9 cellular contexts compared by ENCODE assay signal in the genomic region with DNA sequence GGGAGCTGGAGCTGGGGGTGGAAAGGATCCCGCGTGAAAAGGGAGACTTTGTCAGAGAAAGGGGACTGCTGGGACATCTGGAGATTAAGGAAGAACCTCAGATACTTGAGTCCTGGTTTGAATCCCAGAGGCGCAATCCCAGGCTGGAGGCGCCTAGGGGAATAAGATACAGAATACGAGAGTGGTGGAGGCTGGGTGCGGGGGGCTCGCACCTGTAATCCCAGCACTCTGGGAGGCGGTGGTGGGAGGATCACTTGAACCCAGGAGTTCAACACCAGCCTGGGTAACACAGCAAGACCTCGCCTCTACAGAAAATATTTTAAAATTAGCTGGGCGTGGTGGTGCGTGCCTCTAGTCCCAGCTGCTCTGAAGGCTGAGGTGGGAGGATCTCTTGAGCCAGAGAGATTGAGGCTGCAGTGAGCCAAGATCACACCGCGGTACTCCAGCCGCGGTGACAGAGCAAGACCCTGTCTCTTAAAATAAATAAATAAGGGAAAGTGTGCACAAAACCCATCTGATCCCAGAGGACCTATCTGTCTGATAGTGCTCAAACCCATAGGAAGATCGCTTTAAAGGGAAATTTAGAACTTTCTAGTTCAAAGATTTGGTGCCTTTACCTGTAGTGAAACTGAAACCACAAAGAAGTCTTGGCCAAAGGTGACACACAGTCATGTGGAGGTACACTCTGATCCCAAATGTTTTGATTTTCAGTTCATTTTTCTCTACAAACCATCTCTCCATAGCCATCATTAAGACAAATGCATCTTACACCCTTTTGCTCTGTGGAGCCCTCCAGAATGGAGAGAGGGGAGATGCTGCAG. TPM values are rescaled to one million over a fixed set of nuclear protein-coding genes. Genes with fewer than 3 reads are reported as not detected.
DNase-seq lines count a peak whose midpoint lies in the region; ATAC-seq and TF ChIP-seq lines count a peak whose summit lies in the region.
"Had no signal": no experiment of that assay in that cellular context is flagged by ENCODE, and none has a peak within 500 bp of the region (broad histone marks: within the 10 kb centered on the region; RNA-seq: fewer than 3 reads in every experiment).

No MANE protein-coding gene starts in this region.

- H3K4me3 ChIP-seq in GM23338 = peak overlapping the region; percentile 94; the same call in 1 of the 2 replicates
- H3K4me3 ChIP-seq in fibroblast of lung (replicated peaks in 1 of 4; ENCODE audit: control extremely low read depth in 1 of 4, insufficient read depth in 1 of 4, low read depth in 3 of 4, low read length in 4 of 4) = peak overlapping the region; percentile 79 to 92 (median 90)
- peak overlapping the region; percentile 72 for H3K4me3 ChIP-seq in skeletal muscle cell (ENCODE audit: low read depth, low read length)

- H3K27me3 ChIP-seq in GM23338 (ENCODE audit: insufficient read depth) (peaks cover 32% of the 10 kb centered on the region), fibroblast of lung (ENCODE audit: control insufficient read depth, insufficient read depth, low read length) (peaks cover 21% of the 10 kb centered on the region)

- TF ChIP-seq CTCF in GM23338 (conservative IDR thresholded peaks at IDR 0.05; ENCODE audit: low read depth in 2 of 2) (no peak; a peak in 1 of 4 replicates), fibroblast of lung (conservative IDR thresholded peaks at IDR 0.05 in 1 of 2, IDR thresholded peaks at IDR 0.05 in 1 of 2; ENCODE audit: low read depth in 1 of 2, low read length in 2 of 2) (no peak)

- H4K20me1 ChIP-seq in GM23338 (replicated peaks; ENCODE audit: insufficient read depth) (no peaks in the 10 kb centered on the region; the same call in 1 of the 2 replicates), fibroblast of lung (ENCODE audit: control insufficient read depth, extremely low read depth, insufficient read depth, low read length) (no peaks in the 10 kb centered on the region)

- no peaks in the 10 kb centered on the region for H3F3A ChIP-seq in GM23338 (replicated peaks; ENCODE audit: low read depth)

- H3K4me2 ChIP-seq in GM23338 = no peak overlapping the region
- H3K4me2 ChIP-seq in fibroblast of lung (ENCODE audit: extremely low read depth, insufficient read depth, low read length) = peak overlapping the region; percentile 15

- peaks cover 20% of the 10 kb centered on the region; the same call in 1 of the 2 replicates for H3K4me1 ChIP-seq in GM23338 (ENCODE audit: insufficient read depth)
- H3K4me1 ChIP-seq in fibroblast of lung (ENCODE audit: control insufficient read depth, extremely low read depth, insufficient read depth, low read length) = peaks cover 7% of the 10 kb centered on the region

- ATAC-seq in GM23338 (peak; percentile 12), SK-N-SH treated with all-trans-retinoic acid at 6 μM for 48 hours (peak; percentile 1; the same call in 2 of the 3 replicates), HG03039 (IDR thresholded peaks at IDR 0.05; ENCODE audit: unreplicated experiment) (no peak), HG02884 (IDR thresholded peaks at IDR 0.05; ENCODE audit: unreplicated experiment) (no peak)

- peak overlapping the region; percentile 95 for H3K4me3 Mint-ChIP-seq in GM23338

- H3K79me2 ChIP-seq in GM23338 (replicated peaks; ENCODE audit: insufficient read depth) (no peaks in the 10 kb centered on the region; the same call in 1 of the 2 replicates), fibroblast of lung (ENCODE audit: control insufficient read depth, insufficient read depth, low read length) (no peaks in the 10 kb centered on the region)

- peak overlapping the region; percentile 67 for H3K9ac ChIP-seq in fibroblast of lung (ENCODE audit: insufficient read depth, low read length)

- H3K36me3 ChIP-seq in GM23338 (ENCODE audit: insufficient read depth) (no peaks in the 10 kb centered on the region), fibroblast of lung (ENCODE audit: control insufficient read depth, insufficient read depth, low read length) (no peaks in the 10 kb centered on the region)

- H3K4me1 Mint-ChIP-seq in GM23338 = peaks cover 47% of the 10 kb centered on the region

- H3K9me2 ChIP-seq in GM23338 (ENCODE audit: insufficient read depth) = no peaks in the 10 kb centered on the region

- H3K9me3 ChIP-seq in fibroblast of lung (ENCODE audit: control insufficient read depth, insufficient read depth, low read depth, low read length) = no peaks in the 10 kb centered on the region

- H2AFZ ChIP-seq in GM23338 (peak overlapping the region; percentile 94; the same call in 1 of the 2 replicates), fibroblast of lung (ENCODE audit: low read length) (peak overlapping the region; percentile 97)

- H3K27ac Mint-ChIP-seq in GM23338 = no peak overlapping the region

- H3K27me3 Mint-ChIP-seq in GM23338 (ENCODE audit: insufficient read depth, low read depth, poor library complexity) = peaks cover 38% of the 10 kb centered on the region

- no peak overlapping the region for H3K27ac ChIP-seq in GM23338 (ENCODE audit: low read depth)
- no peak overlapping the region for H3K27ac ChIP-seq in fibroblast of lung (ENCODE audit: insufficient read depth, low read length)

- H3K9me3 Mint-ChIP-seq in GM23338 = no peaks in the 10 kb centered on the region

- DNase-seq in GM23338 (ENCODE audit: low spot score) (no peak), fibroblast of lung (ENCODE audit: low read depth in 2 of 2) (no peak), skeletal muscle cell (ENCODE audit: low read depth) (no peak), T-helper 9 cell (no peak), T1000 (lab: John Stamatoyannopoulos, UW) (no peak)

- peaks cover 3% of the 10 kb centered on the region; the same call in 1 of the 3 replicates for H3K36me3 Mint-ChIP-seq in GM23338 (ENCODE audit: low read depth)

TF ChIP-seq in GM23338, 12 proteins besides CTCF, POLR2A, EP300 and RAD21 (continues in another document):
- no peak for TF ChIP-seq STAT1 (IDR thresholded peaks at IDR 0.05; ENCODE audit: unreplicated experiment)
- TF ChIP-seq CREB1 (CRISPR knock-in tag; IDR thresholded peaks at IDR 0.05; ENCODE audit: low read depth) = no peak
- no peak for TF ChIP-seq NANOG (IDR thresholded peaks at IDR 0.05; ENCODE audit: borderline replicate concordance)
- no peak for TF ChIP-seq ZNF331 (CRISPR knock-in tag; IDR thresholded peaks at IDR 0.05; ENCODE audit: low read depth)
- no peak for TF ChIP-seq EZH2phosphoT487 (IDR thresholded peaks at IDR 0.05; ENCODE audit: unreplicated experiment)
- TF ChIP-seq POLR2AphosphoS5 (IDR thresholded peaks at IDR 0.05; ENCODE audit: low read depth) = no peak

TF ChIP-seq in SK-N-SH treated with all-trans-retinoic acid at 6 μM for 48 hours, 23 proteins besides CTCF, POLR2A, EP300 and RAD21 (continues in another document):
- TF ChIP-seq ESRRG (CRISPR knock-in tag; IDR thresholded peaks at IDR 0.05) (no peak), ZFP30 (CRISPR knock-in tag; IDR thresholded peaks at IDR 0.05) (no peak), ZFP3 (CRISPR knock-in tag; IDR thresholded peaks at IDR 0.05) (no peak), ARNTL (CRISPR knock-in tag; IDR thresholded peaks at IDR 0.05; ENCODE audit: borderline replicate concordance, low read depth) (no peak), SNAI2 (CRISPR knock-in tag; IDR thresholded peaks at IDR 0.05) (no peak), ISL1 (CRISPR knock-in tag; IDR thresholded peaks at IDR 0.05) (no peak), OSR1 (CRISPR knock-in tag; IDR thresholded peaks at IDR 0.05) (no peak), TOX (CRISPR knock-in tag; IDR thresholded peaks at IDR 0.05; ENCODE audit: borderline replicate concordance) (no peak)
- TF ChIP-seq, protein P1, sequence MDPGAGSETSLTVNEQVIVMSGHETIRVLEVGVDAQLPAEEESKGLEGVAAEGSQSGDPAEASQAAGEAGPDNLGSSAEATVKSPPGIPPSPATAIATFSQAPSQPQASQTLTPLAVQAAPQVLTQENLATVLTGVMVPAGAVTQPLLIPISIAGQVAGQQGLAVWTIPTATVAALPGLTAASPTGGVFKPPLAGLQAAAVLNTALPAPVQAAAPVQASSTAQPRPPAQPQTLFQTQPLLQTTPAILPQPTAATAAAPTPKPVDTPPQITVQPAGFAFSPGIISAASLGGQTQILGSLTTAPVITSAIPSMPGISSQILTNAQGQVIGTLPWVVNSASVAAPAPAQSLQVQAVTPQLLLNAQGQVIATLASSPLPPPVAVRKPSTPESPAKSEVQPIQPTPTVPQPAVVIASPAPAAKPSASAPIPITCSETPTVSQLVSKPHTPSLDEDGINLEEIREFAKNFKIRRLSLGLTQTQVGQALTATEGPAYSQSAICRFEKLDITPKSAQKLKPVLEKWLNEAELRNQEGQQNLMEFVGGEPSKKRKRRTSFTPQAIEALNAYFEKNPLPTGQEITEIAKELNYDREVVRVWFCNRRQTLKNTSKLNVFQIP (CRISPR knock-in tag; IDR thresholded peaks at IDR 0.05; ENCODE audit: borderline replicate concordance, low read depth) = no peak

RNA-seq across cellular contexts. Expression of a gene that starts 0.6 kb away (rescaled TPM):
- 39.1 and 40.6 TPM in 2 replicates for total RNA-seq in GM23338 (2014; rRNA removed; shearing (Covaris generic))
- polyA plus RNA-seq in GM23338 (2016; fragmentation: Nextera tagmentation; extraction: Ambion mirVana) (44.0 and 45.5 TPM in 2 replicates), fibroblast of lung (10.2 and 10.6 TPM in 2 replicates)
- total RNA-seq in fibroblast of lung = 22.3 and 40.8 TPM in 2 replicates
- 12.8 and 15.5 TPM in 2 replicates for polyA plus RNA-seq in fibroblast of lung (2012)
- 23.8 and 24.3 TPM in 2 replicates for polyA minus RNA-seq in fibroblast of lung (ENCODE audit: low replicate concordance)

RNA-seq across cellular contexts. Expression of a gene that starts 9.3 kb away (rescaled TPM):
- total RNA-seq in GM23338 (2014; rRNA removed; shearing (Covaris generic)) = 0.82 and 1.0 TPM in 2 replicates
- polyA plus RNA-seq in GM23338 (2016; fragmentation: Nextera tagmentation; extraction: Ambion mirVana) (0.13 and 0.23 TPM in 2 replicates), fibroblast of lung (0.07 and 0.11 TPM in 2 replicates)
- total RNA-seq in fibroblast of lung = under 0.01 TPM in 1 of 2 replicates, not detected in the other
- 0.12 and 0.25 TPM in 2 replicates for polyA plus RNA-seq in fibroblast of lung (2012)
- not detected in 2 replicates for polyA minus RNA-seq in fibroblast of lung (ENCODE audit: low replicate concordance)

RNA-seq across cellular contexts. Expression of a gene that starts 10.2 kb away (rescaled TPM):
- 0.35 TPM in 1 of 2 replicates, not detected in the other for total RNA-seq in GM23338 (2014; rRNA removed; shearing (Covaris generic))
- polyA plus RNA-seq in GM23338 (2016; fragmentation: Nextera tagmentation; extraction: Ambion mirVana) (0.14 and 0.18 TPM in 2 replicates), fibroblast of lung (0.19 and 0.93 TPM in 2 replicates)
- under 0.01 TPM in 2 replicates for total RNA-seq in fibroblast of lung
- 0.41 and 1.1 TPM in 2 replicates for polyA plus RNA-seq in fibroblast of lung (2012)
- 2.1 TPM in 1 of 2 replicates, not detected in the other for polyA minus RNA-seq in fibroblast of lung (ENCODE audit: low replicate concordance)
- total RNA-seq: urinary bladder had no signal

RNA-seq across cellular contexts. Expression of a gene that starts 10.4 kb away (rescaled TPM):
- 74.7 and 75.8 TPM in 2 replicates for total RNA-seq in GM23338 (2014; rRNA removed; shearing (Covaris generic))
- polyA plus RNA-seq in GM23338 (2016; fragmentation: Nextera tagmentation; extraction: Ambion mirVana) (50.2 and 53.5 TPM in 2 replicates), fibroblast of lung (44.7 and 53.1 TPM in 2 replicates)
- total RNA-seq in fibroblast of lung = 26.5 and 31.0 TPM in 2 replicates
- polyA plus RNA-seq in fibroblast of lung (2012) = 38.5 and 40.2 TPM in 2 replicates
- 58.3 and 103 TPM in 2 replicates for polyA minus RNA-seq in fibroblast of lung (ENCODE audit: low replicate concordance)

RNA-seq across cellular contexts. Expression of a gene that starts 20.1 kb away (rescaled TPM):
- 8.1 and 9.8 TPM in 2 replicates for total RNA-seq in GM23338 (2014; rRNA removed; shearing (Covaris generic))
- polyA plus RNA-seq in GM23338 (2016; fragmentation: Nextera tagmentation; extraction: Ambion mirVana) = 3.4 and 3.7 TPM in 2 replicates
- 5.4 and 7.1 TPM in 2 replicates for total RNA-seq in fibroblast of lung
- polyA plus RNA-seq in fibroblast of lung = 2.1 and 2.2 TPM in 2 replicates
- 2.8 and 3.2 TPM in 2 replicates for polyA plus RNA-seq in fibroblast of lung (2012)
- 3.8 and 13.6 TPM in 2 replicates for polyA minus RNA-seq in fibroblast of lung (ENCODE audit: low replicate concordance)

Comparison
In these comparisons a context has a peak if more than half of its experiments do, and no peak if none do; other contexts are left out.
1. ATAC-seq: peak in GM23338 (single experiment) and SK-N-SH treated with all-trans-retinoic acid at 6 μM for 48 hours (single experiment); none in HG03039 (single experiment) and HG02884 (single experiment).
2. Peak in every context shown above with its lines, with median percentiles within 50 percentile points of each other: H3K4me3 ChIP-seq.